ENCODE assay signal across 8 cellular contexts in genomic region chr15:66702770-66703539, GRCh38. TPM values are rescaled to one million over a fixed set of nuclear protein-coding genes. Genes with fewer than 3 reads are reported as not detected.
A peak's percentile ranks its signal among the peaks of the same experiment; 100 is the strongest.
DNase-seq lines count a peak whose midpoint lies in the region; ATAC-seq, FAIRE-seq and TF ChIP-seq lines count a peak whose summit lies in the region.

No MANE protein-coding gene starts in this region.

- peak overlapping the region; percentile 94 for H3K4me3 Mint-ChIP-seq in natural killer cell treated with Interleukin-12 subunit alpha and Interleukin-12 subunit beta and Interleukin-15 and Interleukin-18, amount 100 ng/mL, for 72 hours

- H3K36me3 Mint-ChIP-seq in natural killer cell treated with Interleukin-12 subunit alpha and Interleukin-12 subunit beta and Interleukin-15 and Interleukin-18, amount 100 ng/mL, for 72 hours: no peaks in the 10 kb centered on the region

- DNase-seq in GM12891 (ENCODE audit: insufficient read length, low spot score) (no peak), RPMI7951 (ENCODE audit: low read depth) (peak; percentile 31), ecto neural progenitor cell (ENCODE audit: low spot score) (peak; percentile 69), cerebellum (ENCODE audit: low spot score) (no peak), DMS153 (lab: John Stamatoyannopoulos, UW) (no peak)
- no peak for DNase-seq in natural killer cell treated with Interleukin-12 subunit alpha and Interleukin-12 subunit beta and Interleukin-15 and Interleukin-18, amount 100 ng/mL, for 72 hours (ENCODE audit: low spot score)
- DNase-seq in activated CD4-positive, CD25-positive, alpha-beta regulatory T cell treated with anti-CD3 and anti-CD28 coated beads, Interleukin-2, amount 50 U/mL, for 72 hours: no peak

- H3K27me3 Mint-ChIP-seq in natural killer cell treated with Interleukin-12 subunit alpha and Interleukin-12 subunit beta and Interleukin-15 and Interleukin-18, amount 100 ng/mL, for 72 hours: peaks cover 22 to 26% of the 10 kb centered on the region in 2 donors

- H3K4me1 Mint-ChIP-seq in natural killer cell treated with Interleukin-12 subunit alpha and Interleukin-12 subunit beta and Interleukin-15 and Interleukin-18, amount 100 ng/mL, for 72 hours (ENCODE audit: low read depth in 2 of 2): peaks cover 17 to 23% of the 10 kb centered on the region in 2 donors

- peak; percentile 23 for FAIRE-seq in GM12891 (lab: Jason Lieb, UNC)

- no peaks in the 10 kb centered on the region for H3K9me3 Mint-ChIP-seq in natural killer cell treated with Interleukin-12 subunit alpha and Interleukin-12 subunit beta and Interleukin-15 and Interleukin-18, amount 100 ng/mL, for 72 hours

- no peak for TF ChIP-seq POLR2A in GM12891 (IDR thresholded peaks at IDR 0.05; ENCODE audit: low read depth, low read length)

- H3K27ac Mint-ChIP-seq in natural killer cell treated with Interleukin-12 subunit alpha and Interleukin-12 subunit beta and Interleukin-15 and Interleukin-18, amount 100 ng/mL, for 72 hours: no peak overlapping the region

- ATAC-seq in natural killer cell treated with Interleukin-12 subunit alpha and Interleukin-12 subunit beta and Interleukin-15 and Interleukin-18, amount 100 ng/mL, for 72 hours: no peak
- no peak for ATAC-seq in HG03439 (IDR thresholded peaks at IDR 0.05; ENCODE audit: unreplicated experiment)

TF ChIP-seq in GM12891, 5 proteins besides CTCF, POLR2A, EP300 and RAD21:
- TF ChIP-seq POLR2AphosphoS5 (IDR thresholded peaks at IDR 0.05; ENCODE audit: low read depth, low read length) (no peak), SPI1 (IDR thresholded peaks at IDR 0.05; ENCODE audit: low read depth, low read length) (no peak), PAX5 (IDR thresholded peaks at IDR 0.05; ENCODE audit: insufficient read depth, low read length, severe bottlenecking) (no peak), TAF1 (IDR thresholded peaks at IDR 0.05; ENCODE audit: low read depth, low read length) (no peak), POU2F2 (IDR thresholded peaks at IDR 0.05; ENCODE audit: low read depth, low read length) (no peak)
TF ChIP-seq in GM12891: peak in this region for 0.

RNA-seq across cellular contexts. Expression of gene SMAD6, which starts 0.9 kb away (rescaled TPM):
- not detected for polyA plus RNA-seq in GM12891 (2012; ENCODE audit: low read depth, missing spikeins)
- total RNA-seq in RPMI7951 (2014; rRNA removed; shearing (Covaris generic)): 2.0 and 2.7 TPM in 2 replicates
- total RNA-seq in natural killer cell treated with Interleukin-12 subunit alpha and Interleukin-12 subunit beta and Interleukin-15 and Interleukin-18, amount 100 ng/mL, for 72 hours: 1 to 10 TPM in 1 of 2 donors, under 1 TPM in 1; 0.33 to 1.1 TPM
- total RNA-seq in cerebellum: 10.8 TPM

Comparison
In these comparisons a context has a peak if more than half of its experiments do, and no peak if none do; other contexts are left out.
1. DNase-seq: peak in RPMI7951 (single experiment) and ecto neural progenitor cell (single experiment); none in GM12891 (single experiment), natural killer cell treated with Interleukin-12 subunit alpha and Interleukin-12 subunit beta and Interleukin-15 and Interleukin-18, amount 100 ng/mL, for 72 hours (single experiment), cerebellum (single experiment), DMS153 (single experiment) and activated CD4-positive, CD25-positive, alpha-beta regulatory T cell treated with anti-CD3 and anti-CD28 coated beads, Interleukin-2, amount 50 U/mL, for 72 hours (single experiment).